9 cellular contexts compared by ENCODE assay signal in the genomic region with DNA sequence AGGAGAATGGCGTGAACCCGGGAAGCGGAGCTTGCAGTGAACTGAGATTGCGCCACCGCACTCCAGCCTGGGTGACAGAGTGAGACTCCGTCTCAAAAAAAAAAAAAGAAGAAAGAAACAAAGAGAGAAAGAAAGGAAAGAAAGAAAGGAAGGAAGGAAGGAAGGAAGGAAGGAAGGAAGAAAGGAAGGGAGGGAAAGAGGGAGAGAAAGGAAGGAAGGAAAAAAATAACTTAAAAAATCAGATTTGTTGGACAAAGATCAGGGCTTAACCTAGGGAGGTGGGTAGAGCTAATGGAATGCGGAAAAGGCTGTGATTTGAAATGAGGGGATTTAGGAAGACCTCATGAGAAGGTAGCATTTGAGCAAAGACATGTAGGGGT. TPM values are rescaled to one million over a fixed set of nuclear protein-coding genes. Genes with fewer than 3 reads are reported as not detected.
A peak's percentile ranks its signal among the peaks of the same experiment; 100 is the strongest.
DNase-seq lines count a peak whose midpoint lies in the region; ATAC-seq and TF ChIP-seq lines count a peak whose summit lies in the region.
"Not testable (repeated sequence)": the region's sequence is repeated elsewhere in the genome, so short reads cannot be mapped to it uniquely, and the experiment has no call there.
"Had no signal": no experiment of that assay in that cellular context is flagged by ENCODE, and none has a peak within 500 bp of the region (broad histone marks: within the 10 kb centered on the region; RNA-seq: fewer than 3 reads in every experiment).

No MANE protein-coding gene starts in this region.

- H3K4me3 Mint-ChIP-seq in CD8-positive, alpha-beta memory T cell, result peak overlapping the region; percentile 41 to 96 (median 90)
- peak overlapping the region; percentile 94 for H3K4me3 Mint-ChIP-seq in activated CD8-positive, alpha-beta T cell treated with anti-CD3 and anti-CD28 coated beads for 36 hours
- peak overlapping the region; percentile 88 for H3K4me3 Mint-ChIP-seq in activated naive CD8-positive, alpha-beta T cell
- H3K4me3 Mint-ChIP-seq in stimulated activated naive CD8-positive, alpha-beta T cell treated with anti-CD3 and anti-CD28 coated beads, Interleukin-15, Interleukin-2, amounts not matched to agents 100 ng/mL and 50 ng/mL, for 24 hours, result peak overlapping the region; percentile 95

- H3K27ac Mint-ChIP-seq in CD8-positive, alpha-beta memory T cell, result peak overlapping the region; percentile 89 to 99 (median 98)
- H3K27ac Mint-ChIP-seq in activated CD8-positive, alpha-beta T cell treated with anti-CD3 and anti-CD28 coated beads for 36 hours, result peak overlapping the region; percentile 96
- peak overlapping the region; percentile 88 for H3K27ac Mint-ChIP-seq in activated naive CD8-positive, alpha-beta T cell
- peak overlapping the region; percentile 89 for H3K27ac Mint-ChIP-seq in stimulated activated naive CD8-positive, alpha-beta T cell treated with anti-CD3 and anti-CD28 coated beads, Interleukin-15, Interleukin-2, amounts not matched to agents 100 ng/mL and 50 ng/mL, for 24 hours

- peaks cover 38% of the 10 kb centered on the region for H3K79me2 ChIP-seq in SU-DHL-6 (ENCODE audit: insufficient read depth, low read length)

- not testable (repeated sequence) for H3K27me3 ChIP-seq in CD8-positive, alpha-beta memory T cell (ENCODE audit: insufficient read depth, low read length, poor library complexity, severe bottlenecking); SU-DHL-6 (ENCODE audit: low read length); lower lobe of right lung (ENCODE audit: low read depth)

- H4K20me1 ChIP-seq in SU-DHL-6 (ENCODE audit: low read depth, low read length), result not testable (repeated sequence)

- not testable (repeated sequence) for TF ChIP-seq CTCF in SU-DHL-6 (IDR thresholded peaks at IDR 0.05; ENCODE audit: insufficient read depth, low read length, poor library complexity, severe bottlenecking); activated CD8-positive, alpha-beta T cell treated with anti-CD3 and anti-CD28 coated beads for 36 hours (IDR thresholded peaks at IDR 0.05); lower lobe of right lung (IDR thresholded peaks at IDR 0.05)

- intact Hi-C loops in activated CD8-positive, alpha-beta T cell treated with anti-CD3 and anti-CD28 coated beads for 36 hours (cut with micrococcal nuclease); lower lobe of right lung (cut with DNase I): not testable (repeated sequence)

- not testable (repeated sequence) for H3K36me3 ChIP-seq in CD8-positive, alpha-beta memory T cell (ENCODE audit: insufficient read depth, low read length); SU-DHL-6 (ENCODE audit: low read length); lower lobe of right lung

- H3K4me1 ChIP-seq in CD8-positive, alpha-beta memory T cell (ENCODE audit: insufficient read depth, low read length), result peaks cover 39% of the 10 kb centered on the region
- H3K4me1 ChIP-seq in lower lobe of right lung, result peaks cover 28% of the 10 kb centered on the region

- H3K27me3 Mint-ChIP-seq in CD8-positive, alpha-beta memory T cell; activated CD8-positive, alpha-beta T cell treated with anti-CD3 and anti-CD28 coated beads for 36 hours; activated naive CD8-positive, alpha-beta T cell; stimulated activated naive CD8-positive, alpha-beta T cell treated with anti-CD3 and anti-CD28 coated beads, Interleukin-15, Interleukin-2, amounts not matched to agents 100 ng/mL and 50 ng/mL, for 24 hours: not testable (repeated sequence)

- H3K9me3 Mint-ChIP-seq in CD8-positive, alpha-beta memory T cell; activated CD8-positive, alpha-beta T cell treated with anti-CD3 and anti-CD28 coated beads for 36 hours; activated naive CD8-positive, alpha-beta T cell (ENCODE audit: low read depth); stimulated activated naive CD8-positive, alpha-beta T cell treated with anti-CD3 and anti-CD28 coated beads, Interleukin-15, Interleukin-2, amounts not matched to agents 100 ng/mL and 50 ng/mL, for 24 hours: not testable (repeated sequence)

- H3K9me2 ChIP-seq in SU-DHL-6 (replicated peaks; ENCODE audit: insufficient read depth, low read length), result not testable (repeated sequence)

- POLR2A ChIA-PET in CD8-positive, alpha-beta memory T cell (lab: Charles Lee), result interaction anchor here (0.8 to 3.4 kb wide), 3 partner anchors 29 to 399 kb away, joined by 4 to 32 read pairs (median 5); partner anchors contain the start of gene ALKBH7
- POLR2A ChIA-PET in activated CD8-positive, alpha-beta T cell treated with anti-CD3 and anti-CD28 coated beads for 36 hours (lab: Charles Lee), result interaction anchor here (1.0 to 4.2 kb wide), 6 partner anchors 17 to 291 kb away, joined by 3 to 45 read pairs (median 10); no protein-coding TSS in a partner anchor

- peaks cover 0 to 29% (median 9%) of the 10 kb centered on the region in 3 donors for H3K36me3 Mint-ChIP-seq in CD8-positive, alpha-beta memory T cell
- H3K36me3 Mint-ChIP-seq in activated CD8-positive, alpha-beta T cell treated with anti-CD3 and anti-CD28 coated beads for 36 hours (ENCODE audit: low read depth), result peaks cover 23% of the 10 kb centered on the region
- H3K36me3 Mint-ChIP-seq in activated naive CD8-positive, alpha-beta T cell, result peaks cover 12% of the 10 kb centered on the region
- peaks cover 17% of the 10 kb centered on the region for H3K36me3 Mint-ChIP-seq in stimulated activated naive CD8-positive, alpha-beta T cell treated with anti-CD3 and anti-CD28 coated beads, Interleukin-15, Interleukin-2, amounts not matched to agents 100 ng/mL and 50 ng/mL, for 24 hours (ENCODE audit: low read depth)

- not testable (repeated sequence) for H2AFZ ChIP-seq in SU-DHL-6 (ENCODE audit: low read depth, low read length, severe bottlenecking)

- peaks cover 20% of the 10 kb centered on the region for H3F3A ChIP-seq in SU-DHL-6 (ENCODE audit: insufficient read depth)

- peaks cover 45 to 57% (median 55%) of the 10 kb centered on the region in 3 donors for H3K4me1 Mint-ChIP-seq in CD8-positive, alpha-beta memory T cell
- peaks cover 40% of the 10 kb centered on the region for H3K4me1 Mint-ChIP-seq in activated CD8-positive, alpha-beta T cell treated with anti-CD3 and anti-CD28 coated beads for 36 hours (ENCODE audit: low read depth)
- peaks cover 46% of the 10 kb centered on the region for H3K4me1 Mint-ChIP-seq in activated naive CD8-positive, alpha-beta T cell (ENCODE audit: low read depth)
- peaks cover 56% of the 10 kb centered on the region for H3K4me1 Mint-ChIP-seq in stimulated activated naive CD8-positive, alpha-beta T cell treated with anti-CD3 and anti-CD28 coated beads, Interleukin-15, Interleukin-2, amounts not matched to agents 100 ng/mL and 50 ng/mL, for 24 hours (ENCODE audit: low read depth)

- H3K4me2 ChIP-seq in SU-DHL-6 (ENCODE audit: low read depth, low read length, poor library complexity, severe bottlenecking), result not testable (repeated sequence)

- H3K9ac ChIP-seq in SU-DHL-6 (ENCODE audit: low read length), result not testable (repeated sequence)

- H3K4me3 ChIP-seq in CD8-positive, alpha-beta memory T cell (ENCODE audit: low read length); SU-DHL-6 (ENCODE audit: insufficient read depth, low read length, poor library complexity, severe bottlenecking); lower lobe of right lung: not testable (repeated sequence)

- H3K27ac ChIP-seq in CD8-positive, alpha-beta memory T cell (ENCODE audit: low read depth, low read length), result peak overlapping the region; percentile 41
- H3K27ac ChIP-seq in SU-DHL-6 (ENCODE audit: low read depth, low read length) (0 out of 2 replicates have a peak overlapping the region, but pooled peaks have one; percentile 90), lower lobe of right lung (peak overlapping the region; percentile 72)

- CTCF ChIA-PET in CD8-positive, alpha-beta memory T cell (lab: Charles Lee), result interaction anchor here (1.2 to 5.1 kb wide), 8 partner anchors 29 to 1149 kb away, joined by 3 to 22 read pairs (median 6); partner anchors contain the start of genes GPR108, SNAPC2 and TRIP10
- CTCF ChIA-PET in activated CD8-positive, alpha-beta T cell treated with anti-CD3 and anti-CD28 coated beads for 36 hours (lab: Charles Lee), result interaction anchor here (0.7 to 3.4 kb wide), 13 partner anchors 8 to 266 kb away, joined by 3 to 25 read pairs (median 3); partner anchors contain the start of gene GPR108

- not testable (repeated sequence) for DNase-seq in CD8-positive, alpha-beta memory T cell; activated CD8-positive, alpha-beta T cell treated with anti-CD3 and anti-CD28 coated beads for 36 hours; lower lobe of right lung

- H3K9me3 ChIP-seq in CD8-positive, alpha-beta memory T cell (ENCODE audit: low read length); SU-DHL-6 (ENCODE audit: insufficient read depth, low read length); lower lobe of right lung: not testable (repeated sequence)

- not testable (repeated sequence) for ATAC-seq in activated CD8-positive, alpha-beta T cell treated with anti-CD3 and anti-CD28 coated beads for 36 hours; lower lobe of right lung

RNA-seq across cellular contexts. Expression of gene VAV1, which starts 0.9 kb away (rescaled TPM):
- total RNA-seq in CD8-positive, alpha-beta memory T cell, result 10 to 100 TPM; 51.9 to 52.9 TPM
- polyA plus RNA-seq in CD8-positive, alpha-beta memory T cell, result 28.4 TPM
- 10 to 100 TPM; 61.7 to 65.4 TPM for total RNA-seq in activated CD8-positive, alpha-beta T cell treated with anti-CD3 and anti-CD28 coated beads for 36 hours
- total RNA-seq in lower lobe of right lung, result 36.2 TPM
- total RNA-seq: HepG2, progenitor cell of endocrine pancreas, SK-MEL-5 had no signal
- polyA plus RNA-seq: HepG2 had no signal

RNA-seq across cellular contexts. Expression of gene SH2D3A, which starts 4.4 kb away (rescaled TPM):
- total RNA-seq in CD8-positive, alpha-beta memory T cell, result 10 to 100 TPM; 21.3 TPM
- polyA plus RNA-seq in CD8-positive, alpha-beta memory T cell, result 40.6 TPM
- 10 to 100 TPM; 20.6 to 20.9 TPM for total RNA-seq in activated CD8-positive, alpha-beta T cell treated with anti-CD3 and anti-CD28 coated beads for 36 hours
- 21.2 TPM for total RNA-seq in lower lobe of right lung

RNA-seq across cellular contexts. Expression of gene TRIP10, which starts 32.2 kb away (rescaled TPM):
- total RNA-seq in CD8-positive, alpha-beta memory T cell, result 10 to 100 TPM; 44.6 to 47.8 TPM
- polyA plus RNA-seq in CD8-positive, alpha-beta memory T cell, result 2.0 TPM
- 10 to 100 TPM; 33.8 to 34.3 TPM for total RNA-seq in activated CD8-positive, alpha-beta T cell treated with anti-CD3 and anti-CD28 coated beads for 36 hours
- total RNA-seq in lower lobe of right lung, result 65.8 TPM

RNA-seq across cellular contexts. Expression of gene GPR108, which starts 34.3 kb away (rescaled TPM):
- 10 to 100 TPM; 72.0 to 74.0 TPM for total RNA-seq in CD8-positive, alpha-beta memory T cell
- 108 TPM for polyA plus RNA-seq in CD8-positive, alpha-beta memory T cell
- 10 to 100 TPM; 58.2 to 64.8 TPM for total RNA-seq in activated CD8-positive, alpha-beta T cell treated with anti-CD3 and anti-CD28 coated beads for 36 hours
- 87.0 TPM for total RNA-seq in lower lobe of right lung

RNA-seq across cellular contexts. Expression of gene C3, which starts 51.2 kb away (rescaled TPM):
- 1 to 10 TPM; 1.6 to 1.7 TPM for total RNA-seq in CD8-positive, alpha-beta memory T cell
- not detected for polyA plus RNA-seq in CD8-positive, alpha-beta memory T cell
- total RNA-seq in activated CD8-positive, alpha-beta T cell treated with anti-CD3 and anti-CD28 coated beads for 36 hours, result 1 to 10 TPM in 1 of 2 experiments, under 1 TPM in 1; 0.34 to 1.1 TPM
- 1,321 TPM for total RNA-seq in lower lobe of right lung
- total RNA-seq: SK-MEL-5 had no signal
